ENCODE assay signal across 11 cellular contexts in the genomic region with DNA sequence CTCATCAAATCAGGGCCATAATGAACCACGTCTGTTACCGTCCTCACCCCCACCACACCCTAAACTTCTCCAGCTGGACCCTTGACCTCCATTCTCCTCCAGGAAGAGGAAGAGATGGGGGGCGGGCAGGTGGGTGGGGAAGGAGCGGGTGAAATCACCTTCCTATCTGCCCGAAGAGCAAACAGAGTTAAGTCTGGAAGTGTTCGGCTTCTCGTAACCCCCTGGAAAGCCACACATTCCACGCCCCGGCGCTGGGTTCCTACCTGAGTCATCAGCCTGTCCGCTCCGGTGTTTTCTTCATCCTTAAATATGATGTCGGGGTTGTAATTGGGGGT. TPM values are rescaled to one million over a fixed set of nuclear protein-coding genes. Genes with fewer than 3 reads are reported as not detected.
DNase-seq lines count a peak whose midpoint lies in the region; ATAC-seq and TF ChIP-seq lines count a peak whose summit lies in the region.
"Had no signal": no experiment of that assay in that cellular context is flagged by ENCODE, and none has a peak within 500 bp of the region (broad histone marks: within the 10 kb centered on the region; RNA-seq: fewer than 3 reads in every experiment).

No MANE protein-coding gene starts in this region.

- H3K27ac ChIP-seq in HUES48 (ENCODE audit: low read depth, low read length) (no peak overlapping the region), liver (ENCODE audit: low read depth in 1 of 2, low read length in 2 of 2) (no peak overlapping the region)

- no peak overlapping the region for H3K27ac Mint-ChIP-seq in stimulated activated memory B cell treated with anti-CD40 and anti-IgM and Interleukin-4, amounts not matched to agents 10 μg/mL and 1 μg/mL and 100 μg/mL, for 72 hours

- H3K4me3 Mint-ChIP-seq in stimulated activated memory B cell treated with anti-CD40 and anti-IgM and Interleukin-4, amounts not matched to agents 10 μg/mL and 1 μg/mL and 100 μg/mL, for 72 hours = peak overlapping the region; percentile 9

- H3K4me3 ChIP-seq in HUES48 (ENCODE audit: low read depth, low read length) = peak overlapping the region; percentile 23; the same call in 1 of the 2 replicates
- H3K4me3 ChIP-seq in adipocyte (ENCODE audit: low read length) = peak overlapping the region; percentile 65
- H3K4me3 ChIP-seq in liver (ENCODE audit: low read depth in 1 of 3, low read length in 3 of 3) = peak overlapping the region in 2 of 3 donors; percentile 58 to 63
- H3K4me3 ChIP-seq in HAP-1 = no peak overlapping the region
- H3K4me3 ChIP-seq: GM12878 had no signal

- in situ Hi-C loops in HAP-1 (cut with MboI; ENCODE audit: low sequenced_read_pairs) = loop anchor here (10.0 to 25.0 kb wide), 3 partner anchors 351 to 1001 kb away; no protein-coding TSS in a partner anchor

- H3K9me3 Mint-ChIP-seq in stimulated activated memory B cell treated with anti-CD40 and anti-IgM and Interleukin-4, amounts not matched to agents 10 μg/mL and 1 μg/mL and 100 μg/mL, for 72 hours = no peaks in the 10 kb centered on the region

- H3K9me3 ChIP-seq in HUES48 (ENCODE audit: control insufficient read depth, insufficient read depth, low read length) (no peaks in the 10 kb centered on the region), adipocyte (ENCODE audit: control insufficient read depth, low read length) (no peaks in the 10 kb centered on the region), liver (ENCODE audit: control insufficient read depth in 4 of 4, low read length in 3 of 4) (no peaks in the 10 kb centered on the region), HAP-1 (no peaks in the 10 kb centered on the region)

- H3K4me1 ChIP-seq in HUES48 (ENCODE audit: control insufficient read depth, insufficient read depth, low read length) (peaks cover 49% of the 10 kb centered on the region), adipocyte (ENCODE audit: control insufficient read depth, insufficient read depth, low read length) (peaks cover 12% of the 10 kb centered on the region), liver (ENCODE audit: control insufficient read depth in 4 of 4, insufficient read depth in 4 of 4, low read length in 3 of 4) (peaks cover 11 to 66% (median 43%) of the 10 kb centered on the region in 4 donors), HAP-1 (no peaks in the 10 kb centered on the region)

- peaks cover 45% of the 10 kb centered on the region for H3K4me1 Mint-ChIP-seq in stimulated activated memory B cell treated with anti-CD40 and anti-IgM and Interleukin-4, amounts not matched to agents 10 μg/mL and 1 μg/mL and 100 μg/mL, for 72 hours

- WGBS in liver = 5% methylated on average over 13 of the region's 13 CpGs

- DNase-seq in adipocyte (ENCODE audit: low read depth) = no peak
- no peak for DNase-seq in NK-92 treated with Interleukin-12 subunit alpha and Interleukin-12 subunit beta, amount 100 ng/mL, for 24 hours (lab: John Stamatoyannopoulos, UW)
- DNase-seq in HAP-1 (ENCODE audit: low spot score in 2 of 2) = no peak
- DNase-seq in stimulated activated CD4-positive, alpha-beta T cell treated with anti-CD3 and anti-CD28 coated beads, Interleukin-2, amount 100 ng/mL, for 48 hours = no peak
- DNase-seq: Karpas-422, NCI-H2081 treated with DMSO at 0.1 percent for 48 hours, T1000 had no signal

- H3K36me3 ChIP-seq in HUES48 (ENCODE audit: control insufficient read depth, insufficient read depth, low read length) = no peaks in the 10 kb centered on the region
- H3K36me3 ChIP-seq in adipocyte (ENCODE audit: control insufficient read depth, insufficient read depth, low read length, severe bottlenecking) = no peaks in the 10 kb centered on the region
- no peaks in the 10 kb centered on the region for H3K36me3 ChIP-seq in liver (ENCODE audit: control insufficient read depth in 4 of 4, insufficient read depth in 3 of 4, low read depth in 1 of 4, low read length in 3 of 4)
- H3K36me3 ChIP-seq in HAP-1 (replicated peaks) = no peaks in the 10 kb centered on the region

- H3K9ac ChIP-seq in HUES48 (ENCODE audit: low read depth, low read length) (no peak overlapping the region), adipocyte (ENCODE audit: low read length) (no peak overlapping the region), liver (ENCODE audit: low read depth in 1 of 2, low read length in 2 of 2) (no peak overlapping the region)

- TF ChIP-seq RAD21 in liver (IDR thresholded peaks at IDR 0.05) = no peak

- no peak for ATAC-seq in stimulated activated memory B cell treated with anti-CD40 and anti-IgM and Interleukin-4, amounts not matched to agents 10 μg/mL and 1 μg/mL and 100 μg/mL, for 72 hours
- ATAC-seq: GM12878 had no signal

- peaks cover 92% of the 10 kb centered on the region for H3K27me3 ChIP-seq in HUES48 (ENCODE audit: control insufficient read depth, insufficient read depth, low read length)
- peaks cover 63% of the 10 kb centered on the region for H3K27me3 ChIP-seq in adipocyte (replicated peaks; ENCODE audit: control insufficient read depth, insufficient read depth, low read length)
- peaks cover 0 to 3% (median 0%) of the 10 kb centered on the region in 4 donors for H3K27me3 ChIP-seq in liver (ENCODE audit: control insufficient read depth in 4 of 4, insufficient read depth in 4 of 4, low read length in 3 of 4)
- peaks cover 27% of the 10 kb centered on the region for H3K27me3 ChIP-seq in HAP-1 (ENCODE audit: low read depth)

- H3K27me3 Mint-ChIP-seq in stimulated activated memory B cell treated with anti-CD40 and anti-IgM and Interleukin-4, amounts not matched to agents 10 μg/mL and 1 μg/mL and 100 μg/mL, for 72 hours = peaks cover 84% of the 10 kb centered on the region

- TF ChIP-seq CTCF in liver (IDR thresholded peaks at IDR 0.05; ENCODE audit: low read depth, low read length, missing input control) = no peak

- H3K36me3 Mint-ChIP-seq in stimulated activated memory B cell treated with anti-CD40 and anti-IgM and Interleukin-4, amounts not matched to agents 10 μg/mL and 1 μg/mL and 100 μg/mL, for 72 hours = no peaks in the 10 kb centered on the region

TF ChIP-seq in liver, 16 proteins besides CTCF, POLR2A, EP300 and RAD21:
- TF ChIP-seq, protein P1, sequence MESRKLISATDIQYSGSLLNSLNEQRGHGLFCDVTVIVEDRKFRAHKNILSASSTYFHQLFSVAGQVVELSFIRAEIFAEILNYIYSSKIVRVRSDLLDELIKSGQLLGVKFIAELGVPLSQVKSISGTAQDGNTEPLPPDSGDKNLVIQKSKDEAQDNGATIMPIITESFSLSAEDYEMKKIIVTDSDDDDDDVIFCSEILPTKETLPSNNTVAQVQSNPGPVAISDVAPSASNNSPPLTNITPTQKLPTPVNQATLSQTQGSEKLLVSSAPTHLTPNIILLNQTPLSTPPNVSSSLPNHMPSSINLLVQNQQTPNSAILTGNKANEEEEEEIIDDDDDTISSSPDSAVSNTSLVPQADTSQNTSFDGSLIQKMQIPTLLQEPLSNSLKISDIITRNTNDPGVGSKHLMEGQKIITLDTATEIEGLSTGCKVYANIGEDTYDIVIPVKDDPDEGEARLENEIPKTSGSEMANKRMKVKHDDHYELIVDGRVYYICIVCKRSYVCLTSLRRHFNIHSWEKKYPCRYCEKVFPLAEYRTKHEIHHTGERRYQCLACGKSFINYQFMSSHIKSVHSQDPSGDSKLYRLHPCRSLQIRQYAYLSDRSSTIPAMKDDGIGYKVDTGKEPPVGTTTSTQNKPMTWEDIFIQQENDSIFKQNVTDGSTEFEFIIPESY (IDR thresholded peaks at IDR 0.05) = no peak
- TF ChIP-seq SP1 (IDR thresholded peaks at IDR 0.05) (no peak), HNF4A (conservative IDR thresholded peaks at IDR 0.05) (no peak), EGR1 (IDR thresholded peaks at IDR 0.05; ENCODE audit: low read depth in 2 of 2) (no peak), GABPA (IDR thresholded peaks at IDR 0.05 in 1 of 2, conservative IDR thresholded peaks at IDR 0.05 in 1 of 2) (no peak), JUND (IDR thresholded peaks at IDR 0.05) (no peak), FOXA1 (IDR thresholded peaks at IDR 0.05) (no peak), HNF4G (IDR thresholded peaks at IDR 0.05) (no peak), RXRA (IDR thresholded peaks at IDR 0.05) (no peak), FOXA2 (IDR thresholded peaks at IDR 0.05) (no peak), NR2F2 (IDR thresholded peaks at IDR 0.05) (no peak)
- TF ChIP-seq, protein P2, sequence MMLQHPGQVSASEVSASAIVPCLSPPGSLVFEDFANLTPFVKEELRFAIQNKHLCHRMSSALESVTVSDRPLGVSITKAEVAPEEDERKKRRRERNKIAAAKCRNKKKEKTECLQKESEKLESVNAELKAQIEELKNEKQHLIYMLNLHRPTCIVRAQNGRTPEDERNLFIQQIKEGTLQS (IDR thresholded peaks at IDR 0.05) = no peak
- TF ChIP-seq, protein P3, sequence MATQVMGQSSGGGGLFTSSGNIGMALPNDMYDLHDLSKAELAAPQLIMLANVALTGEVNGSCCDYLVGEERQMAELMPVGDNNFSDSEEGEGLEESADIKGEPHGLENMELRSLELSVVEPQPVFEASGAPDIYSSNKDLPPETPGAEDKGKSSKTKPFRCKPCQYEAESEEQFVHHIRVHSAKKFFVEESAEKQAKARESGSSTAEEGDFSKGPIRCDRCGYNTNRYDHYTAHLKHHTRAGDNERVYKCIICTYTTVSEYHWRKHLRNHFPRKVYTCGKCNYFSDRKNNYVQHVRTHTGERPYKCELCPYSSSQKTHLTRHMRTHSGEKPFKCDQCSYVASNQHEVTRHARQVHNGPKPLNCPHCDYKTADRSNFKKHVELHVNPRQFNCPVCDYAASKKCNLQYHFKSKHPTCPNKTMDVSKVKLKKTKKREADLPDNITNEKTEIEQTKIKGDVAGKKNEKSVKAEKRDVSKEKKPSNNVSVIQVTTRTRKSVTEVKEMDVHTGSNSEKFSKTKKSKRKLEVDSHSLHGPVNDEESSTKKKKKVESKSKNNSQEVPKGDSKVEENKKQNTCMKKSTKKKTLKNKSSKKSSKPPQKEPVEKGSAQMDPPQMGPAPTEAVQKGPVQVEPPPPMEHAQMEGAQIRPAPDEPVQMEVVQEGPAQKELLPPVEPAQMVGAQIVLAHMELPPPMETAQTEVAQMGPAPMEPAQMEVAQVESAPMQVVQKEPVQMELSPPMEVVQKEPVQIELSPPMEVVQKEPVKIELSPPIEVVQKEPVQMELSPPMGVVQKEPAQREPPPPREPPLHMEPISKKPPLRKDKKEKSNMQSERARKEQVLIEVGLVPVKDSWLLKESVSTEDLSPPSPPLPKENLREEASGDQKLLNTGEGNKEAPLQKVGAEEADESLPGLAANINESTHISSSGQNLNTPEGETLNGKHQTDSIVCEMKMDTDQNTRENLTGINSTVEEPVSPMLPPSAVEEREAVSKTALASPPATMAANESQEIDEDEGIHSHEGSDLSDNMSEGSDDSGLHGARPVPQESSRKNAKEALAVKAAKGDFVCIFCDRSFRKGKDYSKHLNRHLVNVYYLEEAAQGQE (IDR thresholded peaks at IDR 0.05) = no peak

RNA-seq across cellular contexts. Expression of a gene that starts 0.7 kb away (rescaled TPM):
- 10 to 100 TPM in 1 of 2 donors, 1 to 10 TPM in 1; 6.1 to 10.0 TPM for total RNA-seq in liver
- 1 to 10 TPM; 3.9 to 4.3 TPM for polyA plus RNA-seq in liver
- total RNA-seq: GM12878 had no signal
- polyA plus RNA-seq: GM12878 had no signal
